Comparison of ENCODE assay signal across 8 cellular contexts in the genomic region with DNA sequence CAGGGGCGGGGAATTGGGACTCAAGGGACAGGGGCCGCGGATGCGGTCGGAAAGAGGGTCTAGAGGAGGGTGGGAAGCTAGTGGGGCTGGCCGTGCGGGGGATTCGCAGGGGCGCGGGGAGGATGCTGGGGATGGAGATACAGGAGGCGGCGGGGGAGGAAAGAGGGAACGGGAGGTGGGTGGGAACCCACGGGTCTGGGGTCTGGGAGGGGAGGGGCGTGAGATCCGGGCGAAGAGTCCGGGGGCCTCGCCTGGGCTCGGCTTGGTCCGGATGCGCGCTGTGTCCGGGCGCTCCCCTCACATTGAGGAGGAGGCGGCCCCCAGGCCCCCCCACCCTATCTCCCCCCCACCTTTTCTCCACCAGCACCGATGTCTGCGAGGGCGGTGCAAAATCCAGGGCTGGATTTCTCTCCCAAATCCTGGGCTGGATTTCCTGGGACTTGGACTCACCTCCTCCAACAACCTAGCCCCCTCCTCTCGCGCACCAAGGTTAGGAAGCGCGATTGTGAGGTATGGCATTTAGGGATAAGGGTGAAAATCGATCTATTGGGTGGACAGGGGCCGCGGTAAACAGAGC. TPM values are rescaled to one million over a fixed set of nuclear protein-coding genes. Genes with fewer than 3 reads are reported as not detected.
A peak's percentile ranks its signal among the peaks of the same experiment; 100 is the strongest.
DNase-seq lines count a peak whose midpoint lies in the region; ATAC-seq and TF ChIP-seq lines count a peak whose summit lies in the region.

A gene (minus strand): TSS at position 82 of the 577 bp plus-strand sequence. CDS start 496 bp downstream, outside the sequence.

- ATAC-seq in activated CD4-positive, CD25-positive, alpha-beta regulatory T cell treated with anti-CD3 and anti-CD28 coated beads, Interleukin-2, amount 50 U/mL, for 24 hours = no peak
- no peak for ATAC-seq in GM18519 (IDR thresholded peaks at IDR 0.05; ENCODE audit: low FRiP score, unreplicated experiment)

- no peak within 1 kb of the TSS for H3K9ac ChIP-seq in HUES64 (ENCODE audit: low read depth, low read length)

- peaks cover 15% of the 10 kb centered on the region for H3K4me1 Mint-ChIP-seq in mesothelial cell of epicardium

- H3K27ac Mint-ChIP-seq in mesothelial cell of epicardium = no peak within 1 kb of the TSS

- H3K36me3 ChIP-seq in HUES64 (ENCODE audit: insufficient read depth, low read length) = no peaks in the 10 kb centered on the region

- peaks cover 83% of the 10 kb centered on the region for H3K27me3 Mint-ChIP-seq in mesothelial cell of epicardium (ENCODE audit: low read depth)

- under 1% methylated on average over 35 of the region's 36 CpGs for WGBS in HUES64

- no peaks in the 10 kb centered on the region for H3K36me3 Mint-ChIP-seq in mesothelial cell of epicardium

- no peaks in the 10 kb centered on the region for H3K9me3 Mint-ChIP-seq in mesothelial cell of epicardium

- H3K9me3 ChIP-seq in HUES64 (ENCODE audit: insufficient read depth, low read depth, low read length) = no peaks in the 10 kb centered on the region

- no peak for TF ChIP-seq CTCF in AG09309 (IDR thresholded peaks at IDR 0.05; ENCODE audit: control insufficient read depth, insufficient read depth, low read depth, low read length, missing control alignments)
- TF ChIP-seq CTCF in mesothelial cell of epicardium (IDR thresholded peaks at IDR 0.05; ENCODE audit: unreplicated experiment) = no peak

- H3K4me3 ChIP-seq in AG09309 (ENCODE audit: control insufficient read depth, low read depth, low read length) (peak within 1 kb of the TSS; percentile 12), HUES64 (ENCODE audit: low read length) (peak within 1 kb of the TSS; percentile 44)

- no peak within 1 kb of the TSS for H3K27ac ChIP-seq in HUES64 (ENCODE audit: low read depth, low read length)

- H3K4me1 ChIP-seq in HUES64 (ENCODE audit: insufficient read depth, low read length) = peaks cover 12% of the 10 kb centered on the region

- H3K27me3 ChIP-seq in HUES64 (ENCODE audit: insufficient read depth, low read length) = peaks cover 92% of the 10 kb centered on the region

- peak within 1 kb of the TSS; percentile 64 for H3K4me3 Mint-ChIP-seq in mesothelial cell of epicardium

- DNase-seq in AG09309 (ENCODE audit: low read depth) (no peak), astrocyte of the hippocampus (ENCODE audit: low read depth, low spot score) (peak; percentile 64), mesothelial cell of epicardium (ENCODE audit: low spot score in 2 of 2, unreplicated experiment in 2 of 2) (no peak), NAMALWA (ENCODE audit: low spot score) (no peak)
- DNase-seq in activated CD8-positive, alpha-beta memory T cell treated with anti-CD3 and anti-CD28 coated beads, Interleukin-2, amount 50 U/mL, for 4 hours = no peak

RNA-seq across cellular contexts. Expression of the gene that starts here (rescaled TPM):
- polyA plus RNA-seq in HUES64 (2013, experiment 1 of 2) = 1.0 TPM
- 2.8 TPM for polyA plus RNA-seq in HUES64 (2013, experiment 2 of 2)
- total RNA-seq in mesothelial cell of epicardium = 2.0 to 2.8 TPM (median 2.2 TPM) in 3 replicates
